2 cellular contexts compared by ENCODE assay signal in the genomic region with DNA sequence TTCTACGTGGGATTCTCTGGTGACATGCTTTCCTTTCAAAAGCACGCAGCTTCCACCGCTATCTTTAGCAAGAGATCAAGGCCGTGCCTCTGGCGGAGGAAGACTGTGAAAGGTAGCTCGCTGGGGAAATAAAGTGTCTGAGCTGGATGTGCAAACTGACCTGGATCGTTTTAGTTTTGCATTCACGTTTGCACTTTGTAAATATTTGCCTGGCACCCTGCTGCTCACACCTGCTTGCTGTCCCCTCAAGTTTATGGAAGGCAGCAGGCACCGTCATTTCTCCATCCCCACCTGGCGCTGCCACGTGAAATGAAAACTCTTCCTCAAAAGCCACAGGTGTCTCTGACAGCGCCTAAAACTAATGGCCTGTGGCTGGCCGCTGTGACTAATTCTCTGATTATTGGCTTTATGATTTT.
TF ChIP-seq lines count a peak whose summit lies in the region.

No MANE protein-coding gene starts in this region.

TF ChIP-seq in HEK293, 187 proteins besides CTCF, POLR2A, EP300 and RAD21 (continued from another document):
- TF ChIP-seq SCRT2 (tag by site-specific recombination; IDR thresholded peaks at IDR 0.05) (peak; percentile 95), SCRT1 (tag by site-specific recombination; IDR thresholded peaks at IDR 0.05; ENCODE audit: borderline replicate concordance) (peak; percentile 70), ZSCAN5A (tag by site-specific recombination; IDR thresholded peaks at IDR 0.05) (no peak), ZNF701 (tag by site-specific recombination; IDR thresholded peaks at IDR 0.05) (no peak), ZIC2 (tag by site-specific recombination; IDR thresholded peaks at IDR 0.05) (peak; percentile 36)

TF ChIP-seq in H1, 55 proteins besides CTCF, POLR2A, EP300 and RAD21 (continued from another document):
- TF ChIP-seq CBX5 (IDR thresholded peaks at IDR 0.05; ENCODE audit: low read depth, low read length) (no peak), KDM5A (IDR thresholded peaks at IDR 0.05; ENCODE audit: low read length) (no peak), YY1 (IDR thresholded peaks at IDR 0.05; ENCODE audit: low read depth, low read length) (no peak)
- TF ChIP-seq, protein P1, sequence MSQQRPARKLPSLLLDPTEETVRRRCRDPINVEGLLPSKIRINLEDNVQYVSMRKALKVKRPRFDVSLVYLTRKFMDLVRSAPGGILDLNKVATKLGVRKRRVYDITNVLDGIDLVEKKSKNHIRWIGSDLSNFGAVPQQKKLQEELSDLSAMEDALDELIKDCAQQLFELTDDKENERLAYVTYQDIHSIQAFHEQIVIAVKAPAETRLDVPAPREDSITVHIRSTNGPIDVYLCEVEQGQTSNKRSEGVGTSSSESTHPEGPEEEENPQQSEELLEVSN (IDR thresholded peaks at IDR 0.05), result no peak
